21 cellular contexts compared by ENCODE assay signal in the genomic region with DNA sequence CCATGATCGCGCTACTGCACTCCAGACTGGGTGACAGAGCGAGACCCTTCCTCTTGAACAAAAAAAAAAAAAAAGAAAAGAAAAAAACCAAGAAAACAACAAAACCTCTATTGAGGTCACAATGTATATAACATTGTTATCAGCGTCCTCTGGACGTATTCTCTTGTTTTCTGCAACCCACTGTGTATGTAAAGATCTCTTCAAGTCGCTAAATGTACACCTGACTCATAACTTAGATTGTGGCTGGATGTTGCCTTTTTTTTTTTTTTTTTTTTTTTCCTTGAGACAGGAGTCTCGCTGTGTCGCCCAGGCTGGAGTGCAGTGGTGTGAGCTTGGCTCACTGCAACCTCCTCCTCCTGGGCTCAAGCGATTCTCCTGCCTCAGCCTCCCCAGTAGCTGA. TPM values are rescaled to one million over a fixed set of nuclear protein-coding genes. Genes with fewer than 3 reads are reported as not detected.
DNase-seq lines count a peak whose midpoint lies in the region; ATAC-seq and TF ChIP-seq lines count a peak whose summit lies in the region.
"Had no signal": no experiment of that assay in that cellular context is flagged by ENCODE, and none has a peak within 500 bp of the region (broad histone marks: within the 10 kb centered on the region; RNA-seq: fewer than 3 reads in every experiment).

No MANE protein-coding gene starts in this region.

- H3K27me3 ChIP-seq in foreskin keratinocyte = peaks cover 46% of the 10 kb centered on the region
- H3K27me3 ChIP-seq: Peyer's patch had no signal

- H3K27ac ChIP-seq in foreskin keratinocyte = no peak overlapping the region
- H3K27ac ChIP-seq: GM23248 had no signal

- H3K4me1 ChIP-seq in foreskin keratinocyte = no peaks in the 10 kb centered on the region

- peaks cover 19% of the 10 kb centered on the region for H3K4me1 Mint-ChIP-seq in activated T-cell treated with anti-CD3 and anti-CD28 coated beads, Interleukin-2, amount 50 U/mL, for 4 hours (ENCODE audit: low read depth)
- peaks cover 14% of the 10 kb centered on the region for H3K4me1 Mint-ChIP-seq in activated T-cell treated with anti-CD3 and anti-CD28 coated beads, Interleukin-2, amount 50 U/mL, for 24 hours (ENCODE audit: low read depth)
- H3K4me1 Mint-ChIP-seq in IgD-negative memory B cell (peaks cover 12 to 19% (median 13%) of the 10 kb centered on the region in 3 donors), immature natural killer cell (peaks cover 63 to 69% of the 10 kb centered on the region in 2 donors)

- no peaks in the 10 kb centered on the region for H3K9me3 Mint-ChIP-seq in activated T-cell treated with anti-CD3 and anti-CD28 coated beads, Interleukin-2, amount 50 U/mL, for 4 hours
- H3K9me3 Mint-ChIP-seq in activated T-cell treated with anti-CD3 and anti-CD28 coated beads, Interleukin-2, amount 50 U/mL, for 24 hours = no peaks in the 10 kb centered on the region
- H3K9me3 Mint-ChIP-seq in IgD-negative memory B cell (no peaks in the 10 kb centered on the region), immature natural killer cell (no peaks in the 10 kb centered on the region)
- H3K9me3 Mint-ChIP-seq: CD14-positive monocyte, H9 had no signal

- DNase-seq in activated T-cell treated with anti-CD3 and anti-CD28 coated beads, Interleukin-2, amount 50 U/mL, for 4 hours = no peak
- no peak for DNase-seq in activated T-cell treated with anti-CD3 and anti-CD28 coated beads, Interleukin-2, amount 50 U/mL, for 24 hours
- DNase-seq in immature natural killer cell (no peak), NCI-H526 (lab: John Stamatoyannopoulos, UW) (no peak), NCI-H2227 treated with DMSO at 0.1 percent for 48 hours (lab: John Stamatoyannopoulos, UW) (no peak), foreskin keratinocyte (no peak)
- DNase-seq: 8988T, AML-193, GM23248, H9, KBM-7, MM.1S, NCI-H1048, NCI-H1417 treated with DMSO at 0.1 percent for 48 hours, NCI-H187 treated with DMSO at 0.1 percent for 48 hours, NCI-H2107, NCI-H510A, NCI-H82, Peyer's patch had no signal

- H3K27ac Mint-ChIP-seq in activated T-cell treated with anti-CD3 and anti-CD28 coated beads, Interleukin-2, amount 50 U/mL, for 24 hours = no peak overlapping the region
- H3K27ac Mint-ChIP-seq in IgD-negative memory B cell (peak overlapping the region in 1 of 3 donors; percentile 66), immature natural killer cell (peak overlapping the region in 4 of 6 donors; percentile 64 to 88 (median 77))
- H3K27ac Mint-ChIP-seq: CD14-positive monocyte, H9 had no signal

- H3K27me3 Mint-ChIP-seq in activated T-cell treated with anti-CD3 and anti-CD28 coated beads, Interleukin-2, amount 50 U/mL, for 4 hours (ENCODE audit: low read depth) = no peaks in the 10 kb centered on the region
- no peaks in the 10 kb centered on the region for H3K27me3 Mint-ChIP-seq in activated T-cell treated with anti-CD3 and anti-CD28 coated beads, Interleukin-2, amount 50 U/mL, for 24 hours
- H3K27me3 Mint-ChIP-seq in IgD-negative memory B cell (no peaks in the 10 kb centered on the region), immature natural killer cell (ENCODE audit: low read depth in 3 of 3) (peaks cover 8 to 24% (median 23%) of the 10 kb centered on the region in 3 donors)

- no peak for ATAC-seq in activated T-cell treated with anti-CD3 and anti-CD28 coated beads, Interleukin-2, amount 50 U/mL, for 4 hours
- ATAC-seq in foreskin keratinocyte = no peak

- no peak for TF ChIP-seq CTCF in foreskin keratinocyte (conservative IDR thresholded peaks at IDR 0.05)

- no peaks in the 10 kb centered on the region for H3K36me3 Mint-ChIP-seq in activated T-cell treated with anti-CD3 and anti-CD28 coated beads, Interleukin-2, amount 50 U/mL, for 4 hours (ENCODE audit: insufficient read depth)
- no peaks in the 10 kb centered on the region for H3K36me3 Mint-ChIP-seq in activated T-cell treated with anti-CD3 and anti-CD28 coated beads, Interleukin-2, amount 50 U/mL, for 24 hours (ENCODE audit: low read depth)
- peaks cover 2% of the 10 kb centered on the region for H3K36me3 Mint-ChIP-seq in IgD-negative memory B cell
- no peaks in the 10 kb centered on the region for H3K36me3 Mint-ChIP-seq in immature natural killer cell
- H3K36me3 Mint-ChIP-seq: CD14-positive monocyte had no signal

- H3K4me3 Mint-ChIP-seq in activated T-cell treated with anti-CD3 and anti-CD28 coated beads, Interleukin-2, amount 50 U/mL, for 4 hours = peak overlapping the region; percentile 8
- no peak overlapping the region for H3K4me3 Mint-ChIP-seq in activated T-cell treated with anti-CD3 and anti-CD28 coated beads, Interleukin-2, amount 50 U/mL, for 24 hours
- peak overlapping the region in 3 of 4 donors; percentile 68 to 77 (median 72) for H3K4me3 Mint-ChIP-seq in IgD-negative memory B cell
- peak overlapping the region; percentile 29 to 76 (median 72) for H3K4me3 Mint-ChIP-seq in immature natural killer cell

RNA-seq across cellular contexts. Expression of gene YPEL1, which starts 1.4 kb away (rescaled TPM):
- total RNA-seq in activated T-cell treated with anti-CD3 and anti-CD28 coated beads, Interleukin-2, amount 50 U/mL, for 4 hours = under 1 TPM; 0.13 to 0.19 (median 0.18) TPM
- 16.8 TPM for polyA plus RNA-seq in IgD-negative memory B cell
- 100 to 1,000 TPM in 2 of 3 donors, 10 to 100 TPM in 1; 72.9 to 100 (median 100) TPM for polyA plus RNA-seq in immature natural killer cell
- total RNA-seq in foreskin keratinocyte = 0.14 TPM in 1 of 2 replicates, not detected in the other
- 0.03 TPM in 1 of 2 replicates, not detected in the other for polyA plus RNA-seq in foreskin keratinocyte

Comparison
In these comparisons a context has a peak if more than half of its experiments do, and no peak if none do; other contexts are left out.
1. RNA of gene YPEL1, which starts 1.4 kb away (polyA plus RNA-seq): 72.9 to 100 TPM in immature natural killer cell and 16.8 TPM in IgD-negative memory B cell (single experiment); 0.03 TPM in foreskin keratinocyte; every median in the first group is over 10 times any median in the second.